Comparison of ENCODE assay signal across 1 cellular context in the genomic region with DNA sequence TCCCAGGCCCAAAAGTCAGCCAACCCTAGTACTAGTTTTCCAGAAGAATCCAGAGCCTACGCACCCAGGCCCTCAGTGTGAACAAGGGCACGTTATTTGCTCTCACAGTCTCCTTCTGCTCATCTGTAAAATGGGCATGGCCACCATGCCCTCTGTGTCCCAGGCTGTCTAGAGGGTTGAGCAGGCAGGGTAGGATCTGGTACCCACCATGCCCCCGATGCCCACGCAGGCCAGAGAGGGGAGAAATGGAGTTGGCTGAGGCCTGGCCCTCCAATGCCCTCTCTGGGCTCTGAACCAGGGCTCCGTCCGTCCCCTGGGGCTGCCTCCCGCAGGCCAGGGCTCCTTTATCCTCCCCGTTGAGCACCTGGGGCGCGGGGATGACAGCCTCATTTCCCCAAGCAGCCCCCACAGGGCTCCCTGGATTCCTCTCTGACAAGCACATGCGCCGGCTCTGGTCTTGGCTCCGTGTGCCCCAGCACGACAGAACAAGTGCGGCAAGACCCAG.
TF ChIP-seq lines count a peak whose summit lies in the region.

No MANE protein-coding gene starts in this region.

TF ChIP-seq in H1, 55 proteins besides CTCF, POLR2A, EP300 and RAD21:
- TF ChIP-seq, protein P1, sequence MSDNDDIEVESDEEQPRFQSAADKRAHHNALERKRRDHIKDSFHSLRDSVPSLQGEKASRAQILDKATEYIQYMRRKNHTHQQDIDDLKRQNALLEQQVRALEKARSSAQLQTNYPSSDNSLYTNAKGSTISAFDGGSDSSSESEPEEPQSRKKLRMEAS (IDR thresholded peaks at IDR 0.05) = peak; percentile 57
- TF ChIP-seq, protein P2, sequence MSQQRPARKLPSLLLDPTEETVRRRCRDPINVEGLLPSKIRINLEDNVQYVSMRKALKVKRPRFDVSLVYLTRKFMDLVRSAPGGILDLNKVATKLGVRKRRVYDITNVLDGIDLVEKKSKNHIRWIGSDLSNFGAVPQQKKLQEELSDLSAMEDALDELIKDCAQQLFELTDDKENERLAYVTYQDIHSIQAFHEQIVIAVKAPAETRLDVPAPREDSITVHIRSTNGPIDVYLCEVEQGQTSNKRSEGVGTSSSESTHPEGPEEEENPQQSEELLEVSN (IDR thresholded peaks at IDR 0.05) = no peak
- TF ChIP-seq PHF8 (conservative IDR thresholded peaks at IDR 0.05; ENCODE audit: low read depth, low read length) (no peak), CREB1 (IDR thresholded peaks at IDR 0.05) (0 out of 2 replicates have a peak, but pooled peaks have one; percentile 4), POU5F1 (IDR thresholded peaks at IDR 0.05; ENCODE audit: low read depth, low read length) (no peak), ASH2L (IDR thresholded peaks at IDR 0.05; ENCODE audit: low read length) (no peak), EZH2 (IDR thresholded peaks at IDR 0.05; ENCODE audit: low read depth, low read length, severe bottlenecking) (peak; percentile 7), YY1 (IDR thresholded peaks at IDR 0.05; ENCODE audit: low read depth, low read length) (no peak), TBP (IDR thresholded peaks at IDR 0.05; ENCODE audit: low read depth, low read length) (no peak)
TF ChIP-seq in H1: peak in this region for 3.
